Comparison of ENCODE assay signal across 8 cellular contexts in genomic region chr3:107574650-107575049, GRCh38. TPM values are rescaled to one million over a fixed set of nuclear protein-coding genes. Genes with fewer than 3 reads are reported as not detected.
DNase-seq lines count a peak whose midpoint lies in the region; ATAC-seq, FAIRE-seq and TF ChIP-seq lines count a peak whose summit lies in the region.

No MANE protein-coding gene starts in this region.

- ATAC-seq in GM18520 (IDR thresholded peaks at IDR 0.05; ENCODE audit: unreplicated experiment) (peak; percentile 63), left ventricle myocardium superior (peak; percentile 61)

- no peak overlapping the region for H3K4me3 ChIP-seq in thyroid gland (replicated peaks in 1 of 3)

- H3K4me1 ChIP-seq in thyroid gland: peaks cover 0 to 3% of the 10 kb centered on the region in 2 donors

- intact Hi-C loops in left ventricle myocardium superior (cut with micrococcal nuclease): loop anchor here (5.0 to 10.0 kb wide), 2 partner anchors 88 to 170 kb away; no protein-coding TSS in a partner anchor
- intact Hi-C loops in thyroid gland (cut with DNase I): no loop called here

- peak; percentile 88 for FAIRE-seq in TTC549 (lab: Jason Lieb, UNC)

- TF ChIP-seq CTCF in thyroid gland (IDR thresholded peaks at IDR 0.05): peak in 4 of 6 experiments; percentile 61 to 78 (median 68)

- no peak overlapping the region for H3K27ac ChIP-seq in thyroid gland

- TF ChIP-seq POLR2A in thyroid gland (IDR thresholded peaks at IDR 0.05): no peak

- no peaks in the 10 kb centered on the region for H3K27me3 ChIP-seq in thyroid gland

- H3K9me3 ChIP-seq in thyroid gland: no peaks in the 10 kb centered on the region

- DNase-seq in Ammon's horn (ENCODE audit: low spot score) (peak; percentile 63), HS-27A (ENCODE audit: low read depth) (peak; percentile 20), left ventricle myocardium superior (no peak), thyroid gland (peak in 1 of 2 donors; percentile 12), NCI-H1436 (lab: John Stamatoyannopoulos, UW) (no peak)
- DNase-seq in stimulated activated naive CD4-positive, alpha-beta T cell treated with Interleukin-2 at 50 U/mL for 16 hours (lab: John Stamatoyannopoulos, UW): no peak

- H3K36me3 ChIP-seq in thyroid gland: no peaks in the 10 kb centered on the region

RNA-seq across cellular contexts. Expression of gene BBX, which starts 51.9 kb away (rescaled TPM):
- total RNA-seq in left ventricle myocardium superior (43.8 TPM), thyroid gland (100 to 1,000 TPM in 2 of 4 donors, 10 to 100 TPM in 2; 73.0 to 216 (median 106) TPM)

Comparison
In these comparisons a context has a peak if more than half of its experiments do, and no peak if none do; other contexts are left out.
1. DNase-seq: peak in Ammon's horn (single experiment) and HS-27A (single experiment); none in left ventricle myocardium superior (single experiment), NCI-H1436 (single experiment) and stimulated activated naive CD4-positive, alpha-beta T cell treated with Interleukin-2 at 50 U/mL for 16 hours (single experiment).